ENCODE assay signal across 8 cellular contexts in the genomic region with DNA sequence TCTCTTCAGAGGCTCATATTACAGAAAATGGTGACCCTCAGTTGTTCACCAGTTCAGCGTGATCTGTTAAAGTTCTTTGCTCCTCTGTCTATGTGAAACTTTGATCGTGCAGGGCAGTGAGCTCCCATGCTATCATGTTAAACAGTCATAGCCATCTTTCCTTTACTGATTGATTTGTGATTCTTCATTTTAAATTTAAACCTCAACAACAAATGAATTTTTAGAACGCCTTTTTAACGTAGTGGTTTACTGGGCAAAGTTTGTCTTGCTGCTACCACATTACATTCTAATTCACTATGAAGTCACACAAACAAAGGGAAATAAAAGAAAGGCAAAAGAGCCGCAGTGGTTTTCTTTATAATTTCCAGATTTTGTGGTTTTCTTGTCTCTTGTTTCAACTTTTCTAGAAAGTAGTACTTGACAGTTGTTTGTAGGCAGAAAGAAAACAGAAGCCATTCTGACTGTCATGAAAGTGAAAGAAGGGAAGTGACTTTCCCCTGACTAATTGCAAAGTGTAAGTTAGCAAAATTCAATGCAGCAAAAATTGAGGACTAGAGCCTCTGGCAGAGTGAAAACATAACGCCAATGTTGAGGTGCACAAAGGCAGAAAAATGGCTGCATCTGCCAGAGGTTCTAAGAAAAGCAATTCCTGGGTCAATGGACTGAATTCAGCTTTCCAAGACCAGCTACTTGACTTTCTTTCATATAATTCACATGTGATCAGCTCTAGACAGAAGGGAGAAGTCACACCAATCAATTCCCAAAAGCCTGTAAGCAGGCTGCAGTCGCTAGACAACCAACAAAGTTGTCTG. TPM values are rescaled to one million over a fixed set of nuclear protein-coding genes. Genes with fewer than 3 reads are reported as not detected.
DNase-seq lines count a peak whose midpoint lies in the region; ATAC-seq and TF ChIP-seq lines count a peak whose summit lies in the region.

No MANE protein-coding gene starts in this region.

- peak overlapping the region; percentile 83 for H3K27ac Mint-ChIP-seq in activated T-cell treated with anti-CD3 and anti-CD28 coated beads, Interleukin-2, amount 50 U/mL, for 72 hours

- peaks cover 38% of the 10 kb centered on the region for H3K27me3 Mint-ChIP-seq in activated T-cell treated with anti-CD3 and anti-CD28 coated beads, Interleukin-2, amount 50 U/mL, for 72 hours (ENCODE audit: low read depth)

- intact Hi-C loops in ovary (cut with DNase I), result no loop called here

- DNase-seq in AG10803 (ENCODE audit: low read depth) (peak; percentile 6), islet precursor cell (no peak), globus pallidus (ENCODE audit: low spot score) (no peak), NCI-H1105 treated with DMSO at 0.1 percent for 48 hours (lab: John Stamatoyannopoulos, UW) (no peak), ovary (no peak)
- peak; percentile 14 to 16 for DNase-seq in activated T-cell treated with anti-CD3 and anti-CD28 coated beads, Interleukin-2, amount 50 U/mL, for 72 hours

- ATAC-seq in GM18909 (IDR thresholded peaks at IDR 0.05; ENCODE audit: poor library complexity, unreplicated experiment) (peak; percentile 92), HG03039 (IDR thresholded peaks at IDR 0.05; ENCODE audit: unreplicated experiment) (peak; percentile 95)
- ATAC-seq in activated T-cell treated with anti-CD3 and anti-CD28 coated beads, Interleukin-2, amount 50 U/mL, for 72 hours (replicated peaks in 1 of 2), result peak; percentile 91

- peaks cover 6 to 9% of the 10 kb centered on the region in 2 donors for H3K36me3 Mint-ChIP-seq in activated T-cell treated with anti-CD3 and anti-CD28 coated beads, Interleukin-2, amount 50 U/mL, for 72 hours (ENCODE audit: insufficient read depth in 2 of 2)

- no peak overlapping the region for H3K27ac ChIP-seq in ovary

- TF ChIP-seq CTCF in AG10803 (conservative IDR thresholded peaks at IDR 0.05; ENCODE audit: low read length) (no peak), ovary (IDR thresholded peaks at IDR 0.05) (no peak)

- peaks cover 5 to 6% of the 10 kb centered on the region in 2 donors for H3K9me3 Mint-ChIP-seq in activated T-cell treated with anti-CD3 and anti-CD28 coated beads, Interleukin-2, amount 50 U/mL, for 72 hours

- H3K4me1 ChIP-seq in ovary (ENCODE audit: insufficient read depth), result no peaks in the 10 kb centered on the region

- TF ChIP-seq POLR2A in ovary (IDR thresholded peaks at IDR 0.05), result no peak

- H3K36me3 ChIP-seq in ovary, result no peaks in the 10 kb centered on the region

- peaks cover 21% of the 10 kb centered on the region for H3K4me1 Mint-ChIP-seq in activated T-cell treated with anti-CD3 and anti-CD28 coated beads, Interleukin-2, amount 50 U/mL, for 72 hours (ENCODE audit: low read depth)

- H3K4me3 Mint-ChIP-seq in activated T-cell treated with anti-CD3 and anti-CD28 coated beads, Interleukin-2, amount 50 U/mL, for 72 hours, result peak overlapping the region; percentile 74 to 77

- H3K9me3 ChIP-seq in ovary, result no peaks in the 10 kb centered on the region

- 40 to 58% (median 51%) methylated on average over 7 of the region's 7 CpGs for WGBS in ovary, 3 donors

- no peak for TF ChIP-seq EP300 in ovary (IDR thresholded peaks at IDR 0.05)

- H3K4me3 ChIP-seq in AG10803 (ENCODE audit: low read length) (peak overlapping the region; percentile 5), ovary (no peak overlapping the region)

- no peaks in the 10 kb centered on the region for H3K27me3 ChIP-seq in ovary

RNA-seq across cellular contexts. Expression of gene IFNA6, which starts 7.0 kb away (rescaled TPM):
- total RNA-seq in activated T-cell treated with anti-CD3 and anti-CD28 coated beads, Interleukin-2, amount 50 U/mL, for 72 hours, result not detected
- not detected for total RNA-seq in ovary
- polyA plus RNA-seq in ovary, result under 1 TPM in 1 of 2 donors, not detected in 1; 0.12 TPM

RNA-seq across cellular contexts. Expression of gene IFNA13, which starts 10.2 kb away (rescaled TPM):
- total RNA-seq in activated T-cell treated with anti-CD3 and anti-CD28 coated beads, Interleukin-2, amount 50 U/mL, for 72 hours, result not detected
- total RNA-seq in ovary, result not detected
- under 1 TPM in 1 of 2 donors, not detected in 1; 0.12 TPM for polyA plus RNA-seq in ovary

RNA-seq across cellular contexts. Expression of gene KLHL9, which starts 22.5 kb away (rescaled TPM):
- 10 to 100 TPM; 15.9 to 16.9 TPM for total RNA-seq in activated T-cell treated with anti-CD3 and anti-CD28 coated beads, Interleukin-2, amount 50 U/mL, for 72 hours
- total RNA-seq in ovary, result 10 to 100 TPM; 22.3 to 35.9 (median 29.6) TPM
- polyA plus RNA-seq in ovary, result 10 to 100 TPM; 14.3 to 22.6 TPM

RNA-seq across cellular contexts. Expression of gene IFNA2, which starts 27.5 kb away (rescaled TPM):
- total RNA-seq in activated T-cell treated with anti-CD3 and anti-CD28 coated beads, Interleukin-2, amount 50 U/mL, for 72 hours, result not detected
- total RNA-seq in ovary, result not detected
- not detected for polyA plus RNA-seq in ovary

RNA-seq across cellular contexts. Expression of gene IFNA8, which starts 51.2 kb away (rescaled TPM):
- total RNA-seq in activated T-cell treated with anti-CD3 and anti-CD28 coated beads, Interleukin-2, amount 50 U/mL, for 72 hours, result not detected
- not detected for total RNA-seq in ovary
- not detected for polyA plus RNA-seq in ovary

Comparison
In these comparisons a context has a peak if more than half of its experiments do, and no peak if none do; other contexts are left out.
1. DNase-seq: peak in AG10803 (single experiment) and activated T-cell treated with anti-CD3 and anti-CD28 coated beads, Interleukin-2, amount 50 U/mL, for 72 hours (2 of 2); none in islet precursor cell (single experiment), globus pallidus (single experiment), NCI-H1105 treated with DMSO at 0.1 percent for 48 hours (single experiment) and ovary (0 of 5).
2. Peak in every context shown above with its lines, with median percentiles within 50 percentile points of each other: ATAC-seq.